In the genomic region with DNA sequence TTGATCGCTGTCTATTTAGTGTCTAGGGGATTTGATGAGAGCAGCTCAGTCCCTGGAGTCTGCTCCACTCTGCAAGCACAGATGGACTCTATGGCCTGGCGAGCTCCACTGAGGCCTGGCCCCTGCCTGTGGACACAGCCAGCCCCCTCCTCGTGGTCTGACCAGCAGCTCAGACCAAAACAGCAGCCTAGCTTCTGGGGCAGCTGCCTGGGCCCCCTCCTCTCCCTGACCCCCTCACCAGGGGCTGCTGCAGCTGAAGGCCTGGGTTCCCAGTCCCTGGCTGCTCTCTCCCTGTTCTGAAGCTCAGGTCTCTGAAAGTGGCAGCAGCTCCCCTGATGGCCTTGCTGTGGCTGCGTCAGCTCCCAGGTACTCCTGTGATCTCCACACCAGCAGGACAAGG, we compare ENCODE assay signal across 4 cellular contexts. TPM values are rescaled to one million over a fixed set of nuclear protein-coding genes. Genes with fewer than 3 reads are reported as not detected.
"Had no signal": no experiment of that assay in that cellular context is flagged by ENCODE, and none has a peak within 500 bp of the region (broad histone marks: within the 10 kb centered on the region; RNA-seq: fewer than 3 reads in every experiment).

No MANE protein-coding gene starts in this region.

RNA-seq across cellular contexts. Expression of a gene that starts 3.6 kb away (rescaled TPM):
- polyA plus RNA-seq: IgD-negative memory B cell had no signal

RNA-seq across cellular contexts. Expression of a gene that starts 58.3 kb away (rescaled TPM):
- total RNA-seq: GM23338, H1, H9 had no signal
- polyA plus RNA-seq: GM23338, H1, IgD-negative memory B cell had no signal
